ENCODE assay signal across 20 cellular contexts in the genomic region with DNA sequence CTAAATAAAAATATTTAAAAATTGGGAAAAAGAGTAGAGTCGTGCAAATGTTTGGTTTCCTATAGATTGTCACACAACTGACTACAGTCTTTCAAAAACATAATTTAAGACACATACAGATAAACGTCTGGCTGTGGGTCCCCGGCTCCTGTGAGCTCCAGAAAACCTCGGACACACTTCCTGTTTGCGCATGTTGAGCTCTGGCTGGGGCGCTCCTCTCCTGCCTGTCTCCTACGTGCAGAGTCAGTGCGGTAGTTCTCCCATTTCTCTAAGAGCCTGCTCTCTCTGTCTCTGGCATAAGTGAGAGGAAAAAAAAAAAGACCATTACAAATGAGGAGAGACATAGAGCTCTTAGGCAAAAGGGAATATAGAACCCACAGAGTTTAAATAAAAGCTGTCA.
DNase-seq lines count a peak whose midpoint lies in the region; ATAC-seq, FAIRE-seq and TF ChIP-seq lines count a peak whose summit lies in the region.
"Had no signal": no experiment of that assay in that cellular context is flagged by ENCODE, and none has a peak within 500 bp of the region (broad histone marks: within the 10 kb centered on the region; RNA-seq: fewer than 3 reads in every experiment).

No MANE protein-coding gene starts in this region.

- no peaks in the 10 kb centered on the region for H3K79me2 ChIP-seq in astrocyte (ENCODE audit: insufficient read depth, low read length)
- no peaks in the 10 kb centered on the region for H3K79me2 ChIP-seq in neural progenitor cell (ENCODE audit: low read depth)

- H3K27ac ChIP-seq in astrocyte (ENCODE audit: low read depth, low read length) (no peak overlapping the region), neural progenitor cell (no peak overlapping the region)

- H3K4me1 Mint-ChIP-seq in astrocyte (ENCODE audit: low read depth, unreplicated experiment) (no peaks in the 10 kb centered on the region), neural progenitor cell (peaks cover 13% of the 10 kb centered on the region)
- no peaks in the 10 kb centered on the region for H3K4me1 Mint-ChIP-seq in natural killer cell treated with Interleukin-12 subunit alpha and Interleukin-12 subunit beta and Interleukin-15 and Interleukin-18, amount 100 ng/mL, for 72 hours (ENCODE audit: low read depth in 2 of 2)
- H3K4me1 Mint-ChIP-seq: stimulated activated effector memory CD8-positive, alpha-beta T cell treated with anti-CD3 and anti-CD28 coated beads, Interleukin-12 subunit alpha, Interleukin-12 subunit beta, amount 100 ng/mL, for 72 hours had no signal

- no peaks in the 10 kb centered on the region for H3K9me3 Mint-ChIP-seq in astrocyte (ENCODE audit: unreplicated experiment)
- no peaks in the 10 kb centered on the region for H3K9me3 Mint-ChIP-seq in neural progenitor cell
- H3K9me3 Mint-ChIP-seq in natural killer cell treated with Interleukin-12 subunit alpha and Interleukin-12 subunit beta and Interleukin-15 and Interleukin-18, amount 100 ng/mL, for 72 hours, result no peaks in the 10 kb centered on the region
- H3K9me3 Mint-ChIP-seq: activated T-helper 2 cell treated with anti-CD3 and anti-CD28 coated beads, Interferon-gamma antibody, Interleukin-2, Interleukin-4, amounts not matched to agents 10 μg/mL and 5 μg/mL and 100 μg/mL, durations not matched to agents 14 hours and 24 hours and 36 hours; stimulated activated effector memory CD8-positive, alpha-beta T cell treated with anti-CD3 and anti-CD28 coated beads, Interleukin-12 subunit alpha, Interleukin-12 subunit beta, amount 100 ng/mL, for 72 hours; T-helper 1 cell treated with Interleukin-12 subunit alpha and Interleukin-12 subunit beta and Interleukin-4 antibody, amounts not matched to agents 30 μg/mL and 1 μg/mL, for 36 hours; type B pancreatic cell had no signal

- FAIRE-seq in astrocyte (lab: Jason Lieb, UNC), result no peak
- no peak for FAIRE-seq in GM12892 (lab: Jason Lieb, UNC)
- FAIRE-seq: D721Med, GM18507, islet of Langerhans had no signal

- H3K9ac ChIP-seq in astrocyte (ENCODE audit: low read length), result no peak overlapping the region
- no peak overlapping the region for H3K9ac ChIP-seq in neural progenitor cell

- H3K27me3 Mint-ChIP-seq in astrocyte (ENCODE audit: low read depth, unreplicated experiment), result no peaks in the 10 kb centered on the region
- H3K27me3 Mint-ChIP-seq in neural progenitor cell (ENCODE audit: insufficient read depth, low read depth), result no peaks in the 10 kb centered on the region
- peaks cover 0 to 2% of the 10 kb centered on the region in 2 donors for H3K27me3 Mint-ChIP-seq in natural killer cell treated with Interleukin-12 subunit alpha and Interleukin-12 subunit beta and Interleukin-15 and Interleukin-18, amount 100 ng/mL, for 72 hours
- H3K27me3 Mint-ChIP-seq: type B pancreatic cell had no signal

- no peaks in the 10 kb centered on the region for H3K4me1 ChIP-seq in astrocyte (ENCODE audit: insufficient read depth, low read length)
- H3K4me1 ChIP-seq in neural progenitor cell, result peaks cover 23% of the 10 kb centered on the region
- H3K4me1 ChIP-seq: BE2C had no signal

- H3K36me3 Mint-ChIP-seq in astrocyte (ENCODE audit: low read depth, unreplicated experiment) (no peaks in the 10 kb centered on the region), neural progenitor cell (no peaks in the 10 kb centered on the region)
- H3K36me3 Mint-ChIP-seq in natural killer cell treated with Interleukin-12 subunit alpha and Interleukin-12 subunit beta and Interleukin-15 and Interleukin-18, amount 100 ng/mL, for 72 hours, result no peaks in the 10 kb centered on the region
- H3K36me3 Mint-ChIP-seq: stimulated activated effector memory CD8-positive, alpha-beta T cell treated with anti-CD3 and anti-CD28 coated beads, Interleukin-12 subunit alpha, Interleukin-12 subunit beta, amount 100 ng/mL, for 72 hours; type B pancreatic cell had no signal

- H3K27ac Mint-ChIP-seq in astrocyte (ENCODE audit: unreplicated experiment) (no peak overlapping the region), neural progenitor cell (peak overlapping the region; percentile 78)
- H3K27ac Mint-ChIP-seq in natural killer cell treated with Interleukin-12 subunit alpha and Interleukin-12 subunit beta and Interleukin-15 and Interleukin-18, amount 100 ng/mL, for 72 hours, result no peak overlapping the region
- H3K27ac Mint-ChIP-seq: activated T-helper 2 cell treated with anti-CD3 and anti-CD28 coated beads, Interferon-gamma antibody, Interleukin-2, Interleukin-4, amounts not matched to agents 10 μg/mL and 5 μg/mL and 100 μg/mL, durations not matched to agents 14 hours and 24 hours and 36 hours; stimulated activated effector memory CD8-positive, alpha-beta T cell treated with anti-CD3 and anti-CD28 coated beads, Interleukin-12 subunit alpha, Interleukin-12 subunit beta, amount 100 ng/mL, for 72 hours; T-helper 1 cell treated with Interleukin-12 subunit alpha and Interleukin-12 subunit beta and Interleukin-4 antibody, amounts not matched to agents 30 μg/mL and 1 μg/mL, for 36 hours; type B pancreatic cell had no signal

- TF ChIP-seq CTCF in astrocyte (IDR thresholded peaks at IDR 0.05; ENCODE audit: insufficient read depth, low read depth, low read length) (no peak), neural progenitor cell (IDR thresholded peaks at IDR 0.05) (no peak)

- H2AFZ ChIP-seq in astrocyte (ENCODE audit: low read depth, low read length) (no peak overlapping the region), neural progenitor cell (replicated peaks) (peak overlapping the region; percentile 74)

- H3F3A ChIP-seq in neural progenitor cell (ENCODE audit: low read depth), result no peaks in the 10 kb centered on the region

- no peak for ATAC-seq in GM18907 (IDR thresholded peaks at IDR 0.05; ENCODE audit: unreplicated experiment)
- no peak for ATAC-seq in natural killer cell treated with Interleukin-12 subunit alpha and Interleukin-12 subunit beta and Interleukin-15 and Interleukin-18, amount 100 ng/mL, for 72 hours
- ATAC-seq: activated CD4-positive, CD25-positive, alpha-beta regulatory T cell treated with anti-CD3 and anti-CD28 coated beads, Interleukin-2, amount 50 U/mL, for 24 hours; stimulated activated effector memory CD8-positive, alpha-beta T cell treated with anti-CD3 and anti-CD28 coated beads, Interleukin-12 subunit alpha, Interleukin-12 subunit beta, amount 100 ng/mL, for 72 hours had no signal

- peak overlapping the region; percentile 68 for H3K4me2 ChIP-seq in astrocyte (ENCODE audit: low read length)
- no peak overlapping the region for H3K4me2 ChIP-seq in neural progenitor cell

- H3K4me3 ChIP-seq in astrocyte (ENCODE audit: insufficient read depth, low read depth, low read length) (no peak overlapping the region), neural progenitor cell (no peak overlapping the region)

- TF ChIP-seq POLR2A in GM12892 (IDR thresholded peaks at IDR 0.05; ENCODE audit: low read depth, low read length), result no peak

- H4K20me1 ChIP-seq in astrocyte (ENCODE audit: insufficient read depth, low read length) (no peaks in the 10 kb centered on the region), neural progenitor cell (ENCODE audit: low read depth) (no peaks in the 10 kb centered on the region)

- no peaks in the 10 kb centered on the region for H3K9me3 ChIP-seq in astrocyte (ENCODE audit: insufficient read depth, low read depth, low read length)
- no peaks in the 10 kb centered on the region for H3K9me3 ChIP-seq in neural progenitor cell (ENCODE audit: low read depth)
- H3K9me3 ChIP-seq: BE2C had no signal

- no peaks in the 10 kb centered on the region for H3K27me3 ChIP-seq in astrocyte (ENCODE audit: insufficient read depth, low read length)
- no peaks in the 10 kb centered on the region for H3K27me3 ChIP-seq in neural progenitor cell

- H3K4me3 Mint-ChIP-seq in astrocyte (ENCODE audit: unreplicated experiment) (no peak overlapping the region), neural progenitor cell (no peak overlapping the region)
- H3K4me3 Mint-ChIP-seq in natural killer cell treated with Interleukin-12 subunit alpha and Interleukin-12 subunit beta and Interleukin-15 and Interleukin-18, amount 100 ng/mL, for 72 hours, result no peak overlapping the region
- H3K4me3 Mint-ChIP-seq: stimulated activated effector memory CD8-positive, alpha-beta T cell treated with anti-CD3 and anti-CD28 coated beads, Interleukin-12 subunit alpha, Interleukin-12 subunit beta, amount 100 ng/mL, for 72 hours; T-helper 1 cell treated with Interleukin-12 subunit alpha and Interleukin-12 subunit beta and Interleukin-4 antibody, amounts not matched to agents 30 μg/mL and 1 μg/mL, for 36 hours; type B pancreatic cell had no signal

- H3K36me3 ChIP-seq in astrocyte (ENCODE audit: insufficient read depth, low read length) (no peaks in the 10 kb centered on the region), neural progenitor cell (no peaks in the 10 kb centered on the region)
- H3K36me3 ChIP-seq: BE2C had no signal

- peak; percentile 55 to 59 for DNase-seq in Kasumi-1 (lab: John Stamatoyannopoulos, UW)
- DNase-seq in NCI-H774 (lab: John Stamatoyannopoulos, UW), result peak; percentile 0
- DNase-seq in astrocyte (ENCODE audit: low read depth), result no peak
- no peak for DNase-seq in neural progenitor cell (ENCODE audit: low spot score)
- no peak for DNase-seq in GM12892 (ENCODE audit: insufficient read length)
- no peak for DNase-seq in superior temporal gyrus (ENCODE audit: extremely low spot score)
- DNase-seq in natural killer cell treated with Interleukin-12 subunit alpha and Interleukin-12 subunit beta and Interleukin-15 and Interleukin-18, amount 100 ng/mL, for 72 hours (ENCODE audit: low spot score), result no peak
- DNase-seq: BE2C; caudate nucleus; effector memory CD4-positive, alpha-beta T cell; stimulated activated CD4-positive, alpha-beta T cell treated with anti-CD3 and anti-CD28 coated beads, Interleukin-12 subunit alpha, Interleukin-12 subunit beta, amount 100 ng/mL, for 4 hours had no signal

Comparison
In these comparisons a context has a peak if more than half of its experiments do, and no peak if none do; other contexts are left out.
1. DNase-seq: peak in Kasumi-1 (2 of 2) and NCI-H774 (single experiment); none in astrocyte (single experiment), neural progenitor cell (single experiment), GM12892 (single experiment), superior temporal gyrus (single experiment) and natural killer cell treated with Interleukin-12 subunit alpha and Interleukin-12 subunit beta and Interleukin-15 and Interleukin-18, amount 100 ng/mL, for 72 hours (single experiment).